ENCODE assay signal across 20 cellular contexts in the genomic region with DNA sequence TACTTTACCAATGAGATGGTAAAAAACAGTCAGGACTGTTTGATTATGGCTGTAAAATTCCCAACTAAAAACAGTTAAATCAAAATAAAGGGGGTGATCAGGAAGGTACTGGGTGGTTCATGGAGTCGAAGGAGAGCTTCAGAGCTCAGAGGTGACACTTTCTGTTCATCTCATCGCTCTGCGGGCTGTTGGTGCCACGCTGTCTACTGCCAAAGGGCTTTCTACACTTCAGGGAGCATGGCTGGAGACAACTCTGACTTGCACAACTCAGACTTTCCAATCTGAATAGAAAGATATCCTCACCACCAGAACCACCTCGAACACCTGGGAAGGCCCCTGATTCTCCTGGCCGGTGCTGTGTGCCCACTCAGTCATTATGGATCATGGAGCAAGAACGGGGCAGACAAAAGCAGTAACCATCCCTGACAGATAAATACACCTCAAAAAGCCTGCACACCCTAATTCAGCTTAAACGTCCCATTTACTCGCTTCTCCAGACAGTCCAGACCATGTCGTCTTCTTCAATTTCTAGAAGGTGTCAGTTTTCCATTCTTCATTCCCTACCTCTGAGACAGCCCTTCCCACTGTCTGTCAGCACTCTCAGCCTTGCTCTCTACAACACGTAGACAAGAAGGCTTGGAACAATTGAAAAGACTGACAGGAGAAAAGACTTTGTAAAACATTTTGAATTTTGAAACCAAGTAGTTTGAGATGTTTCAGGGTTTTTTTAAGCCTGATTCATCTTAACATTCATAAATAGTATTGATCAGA.
A peak's percentile ranks its signal among the peaks of the same experiment; 100 is the strongest.
DNase-seq lines count a peak whose midpoint lies in the region; ATAC-seq and TF ChIP-seq lines count a peak whose summit lies in the region.
"Had no signal": no experiment of that assay in that cellular context is flagged by ENCODE, and none has a peak within 500 bp of the region (broad histone marks: within the 10 kb centered on the region; RNA-seq: fewer than 3 reads in every experiment).

No MANE protein-coding gene starts in this region.

- CTCF ChIA-PET in activated naive CD4-positive, alpha-beta T cell treated with anti-CD3 and anti-CD28 coated beads, Interleukin-2, amount 10 ng/mL, durations not matched to agents 7 days and 5 days (lab: Charles Lee): no interaction called here

- H3K4me1 ChIP-seq in SJSA1 (replicated peaks) (peaks cover 61% of the 10 kb centered on the region), muscle layer of colon (ENCODE audit: insufficient read depth, low read length) (peaks cover 42% of the 10 kb centered on the region), stomach (peaks cover 0 to 23% (median 0%) of the 10 kb centered on the region in 4 donors)

- no peaks in the 10 kb centered on the region for H3K4me1 Mint-ChIP-seq in activated naive CD4-positive, alpha-beta T cell treated with anti-CD3 and anti-CD28 coated beads, Interleukin-2, amount 10 ng/mL, durations not matched to agents 7 days and 5 days

- WGBS in stomach, 5 donors: 74 to 87% (median 78%) methylated on average over 11 of the region's 11 CpGs

- H3K27ac Mint-ChIP-seq in activated naive CD4-positive, alpha-beta T cell treated with anti-CD3 and anti-CD28 coated beads, Interleukin-2, amount 50 U/mL, for 72 hours: peak overlapping the region; percentile 22 to 57
- H3K27ac Mint-ChIP-seq in activated naive CD4-positive, alpha-beta T cell treated with anti-CD3 and anti-CD28 coated beads, Interleukin-2, amount 10 ng/mL, durations not matched to agents 7 days and 5 days: no peak overlapping the region
- H3K27ac Mint-ChIP-seq: activated CD8-positive, alpha-beta T cell treated with anti-CD3 and anti-CD28 coated beads for 36 hours; T-helper 1 cell treated with Interleukin-12 subunit alpha and Interleukin-12 subunit beta and Interleukin-4 antibody, amounts not matched to agents 30 μg/mL and 1 μg/mL, for 36 hours had no signal

- H3K9me3 Mint-ChIP-seq in activated naive CD4-positive, alpha-beta T cell treated with anti-CD3 and anti-CD28 coated beads, Interleukin-2, amount 50 U/mL, for 72 hours: peaks cover 0 to 10% of the 10 kb centered on the region in 2 donors
- H3K9me3 Mint-ChIP-seq in activated naive CD4-positive, alpha-beta T cell treated with anti-CD3 and anti-CD28 coated beads, Interleukin-2, amount 10 ng/mL, durations not matched to agents 7 days and 5 days: no peaks in the 10 kb centered on the region
- H3K9me3 Mint-ChIP-seq: activated CD8-positive, alpha-beta T cell treated with anti-CD3 and anti-CD28 coated beads for 36 hours; activated T-cell treated with anti-CD3 and anti-CD28 coated beads, Interleukin-2, amount 50 U/mL, for 4 hours; T-helper 1 cell treated with Interleukin-12 subunit alpha and Interleukin-12 subunit beta and Interleukin-4 antibody, amounts not matched to agents 30 μg/mL and 1 μg/mL, for 36 hours had no signal

- H3K27ac ChIP-seq in SJSA1: peak overlapping the region; percentile 77
- peak overlapping the region; percentile 44 for H3K27ac ChIP-seq in muscle layer of colon (ENCODE audit: low read depth, low read length)
- H3K27ac ChIP-seq in stomach: peak overlapping the region in 3 of 5 donors; percentile 11 to 44 (median 42)
- H3K27ac ChIP-seq: C4-2B, ovary, WERI-Rb-1 had no signal

- peak in 1 of 2 donors; percentile 2 for DNase-seq in activated naive CD4-positive, alpha-beta T cell treated with anti-CD3 and anti-CD28 coated beads, Interleukin-2, amount 50 U/mL, for 72 hours (ENCODE audit: low spot score in 2 of 2)
- no peak for DNase-seq in activated naive CD4-positive, alpha-beta T cell treated with anti-CD3 and anti-CD28 coated beads, Interleukin-2, amount 10 ng/mL, durations not matched to agents 7 days and 5 days
- no peak for DNase-seq in SJSA1 (ENCODE audit: low read depth in 1 of 2, low spot score in 2 of 2)
- no peak for DNase-seq in stomach
- no peak for DNase-seq in kidney tubule cell (ENCODE audit: low spot score)
- DNase-seq: activated CD8-positive, alpha-beta T cell treated with anti-CD3 and anti-CD28 coated beads for 36 hours; activated T-cell treated with anti-CD3 and anti-CD28 coated beads, Interleukin-2, amount 50 U/mL, for 4 hours; central memory CD4-positive, alpha-beta T cell; effector CD4-positive, alpha-beta T cell; glutamatergic neuron; NCI-H2171; NCI-H526 treated with DMSO at 0.1 percent for 48 hours; ovary; SHP77 treated with DMSO at 0.1 percent for 48 hours; WERI-Rb-1 had no signal

- TF ChIP-seq CTCF in stomach (IDR thresholded peaks at IDR 0.05): no peak

- intact Hi-C loops in stomach (cut with DNase I; ENCODE audit: low total_unique reads): no loop called here

- ATAC-seq in activated naive CD4-positive, alpha-beta T cell treated with anti-CD3 and anti-CD28 coated beads, Interleukin-2, amount 50 U/mL, for 72 hours: peak; percentile 13 to 65
- no peak for ATAC-seq in GM19463 (IDR thresholded peaks at IDR 0.05; ENCODE audit: unreplicated experiment)
- no peak for ATAC-seq in GM19467 (IDR thresholded peaks at IDR 0.05; ENCODE audit: unreplicated experiment)
- ATAC-seq: activated CD8-positive, alpha-beta T cell treated with anti-CD3 and anti-CD28 coated beads for 36 hours had no signal

- H3K4me3 ChIP-seq in SJSA1 (no peak overlapping the region), muscle layer of colon (ENCODE audit: low read depth in 1 of 2, low read length in 2 of 2) (no peak overlapping the region), stomach (no peak overlapping the region)
- H3K4me3 ChIP-seq: ovary had no signal

- TF ChIP-seq EP300 in stomach (IDR thresholded peaks at IDR 0.05): no peak

- H3K27me3 ChIP-seq in SJSA1 (replicated peaks) (no peaks in the 10 kb centered on the region), muscle layer of colon (ENCODE audit: control insufficient read depth in 1 of 2, insufficient read depth in 2 of 2, low read length in 2 of 2) (no peaks in the 10 kb centered on the region), stomach (no peaks in the 10 kb centered on the region)
- H3K27me3 ChIP-seq: ovary had no signal

- no peak for TF ChIP-seq POLR2A in stomach (IDR thresholded peaks at IDR 0.05)

- H3K9ac ChIP-seq in muscle layer of colon (ENCODE audit: low read length): no peak overlapping the region

- H3K27me3 Mint-ChIP-seq in activated naive CD4-positive, alpha-beta T cell treated with anti-CD3 and anti-CD28 coated beads, Interleukin-2, amount 10 ng/mL, durations not matched to agents 7 days and 5 days: peaks cover 4% of the 10 kb centered on the region

- H3K4me3 Mint-ChIP-seq in activated naive CD4-positive, alpha-beta T cell treated with anti-CD3 and anti-CD28 coated beads, Interleukin-2, amount 10 ng/mL, durations not matched to agents 7 days and 5 days: no peak overlapping the region
- H3K4me3 Mint-ChIP-seq: activated CD8-positive, alpha-beta T cell treated with anti-CD3 and anti-CD28 coated beads for 36 hours; activated T-cell treated with anti-CD3 and anti-CD28 coated beads, Interleukin-2, amount 50 U/mL, for 4 hours; T-helper 1 cell treated with Interleukin-12 subunit alpha and Interleukin-12 subunit beta and Interleukin-4 antibody, amounts not matched to agents 30 μg/mL and 1 μg/mL, for 36 hours had no signal

- H3K36me3 ChIP-seq in SJSA1 (no peaks in the 10 kb centered on the region), muscle layer of colon (ENCODE audit: insufficient read depth, low read length) (no peaks in the 10 kb centered on the region), stomach (no peaks in the 10 kb centered on the region)
- H3K36me3 ChIP-seq: ovary, WERI-Rb-1 had no signal

- H3K9me3 ChIP-seq in SJSA1 (replicated peaks) (no peaks in the 10 kb centered on the region), muscle layer of colon (ENCODE audit: low read length) (no peaks in the 10 kb centered on the region), stomach (no peaks in the 10 kb centered on the region)
- H3K9me3 ChIP-seq: ovary had no signal

- H3K36me3 Mint-ChIP-seq in activated naive CD4-positive, alpha-beta T cell treated with anti-CD3 and anti-CD28 coated beads, Interleukin-2, amount 50 U/mL, for 72 hours: peaks cover 0 to 14% of the 10 kb centered on the region in 2 donors
- no peaks in the 10 kb centered on the region for H3K36me3 Mint-ChIP-seq in activated naive CD4-positive, alpha-beta T cell treated with anti-CD3 and anti-CD28 coated beads, Interleukin-2, amount 10 ng/mL, durations not matched to agents 7 days and 5 days

Comparison
In these comparisons a context has a peak if more than half of its experiments do, and no peak if none do; other contexts are left out.
1. ATAC-seq: peak in activated naive CD4-positive, alpha-beta T cell treated with anti-CD3 and anti-CD28 coated beads, Interleukin-2, amount 50 U/mL, for 72 hours (2 of 2); none in GM19463 (single experiment) and GM19467 (single experiment).
2. Peak in every context shown above with its lines, with median percentiles within 50 percentile points of each other: H3K27ac ChIP-seq.